28 cellular contexts compared by ENCODE assay signal in the genomic region with DNA sequence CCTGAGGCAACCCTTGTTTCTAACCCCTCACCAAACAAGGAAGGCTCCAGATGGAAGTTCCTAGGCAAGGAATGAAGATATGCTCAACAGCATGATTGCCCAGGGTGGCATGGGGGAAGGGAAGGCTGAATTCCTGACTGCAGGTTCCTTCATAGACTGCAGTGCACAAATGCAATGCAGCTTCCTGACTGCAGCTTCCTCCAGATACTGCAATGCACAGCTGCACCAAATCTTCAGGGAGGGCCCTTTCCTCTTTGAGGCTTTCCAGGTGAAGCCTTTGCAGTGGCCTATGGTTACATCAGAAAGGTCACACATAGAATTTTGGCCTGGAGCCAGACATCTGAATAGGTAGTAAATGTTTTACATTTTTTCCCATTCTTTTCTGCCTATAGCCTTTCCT. TPM values are rescaled to one million over a fixed set of nuclear protein-coding genes. Genes with fewer than 3 reads are reported as not detected.
DNase-seq lines count a peak whose midpoint lies in the region; ATAC-seq and TF ChIP-seq lines count a peak whose summit lies in the region.
"Had no signal": no experiment of that assay in that cellular context is flagged by ENCODE, and none has a peak within 500 bp of the region (broad histone marks: within the 10 kb centered on the region; RNA-seq: fewer than 3 reads in every experiment).

No MANE protein-coding gene starts in this region.

- H3K9ac ChIP-seq in neuronal stem cell (ENCODE audit: low read depth, low read length, poor library complexity): no peak overlapping the region

- peak overlapping the region; percentile 76 for H3K27ac ChIP-seq in hepatocyte
- H3K27ac ChIP-seq in osteoblast (ENCODE audit: low read depth, low read length): no peak overlapping the region
- no peak overlapping the region for H3K27ac ChIP-seq in neuronal stem cell (replicated peaks; ENCODE audit: low read length)
- H3K27ac ChIP-seq: dorsolateral prefrontal cortex, left lung, WERI-Rb-1 had no signal

- no peaks in the 10 kb centered on the region for H3K79me1 ChIP-seq in neuronal stem cell (ENCODE audit: low read depth, low read length)

- H3K27me3 ChIP-seq in hepatocyte: no peaks in the 10 kb centered on the region
- no peaks in the 10 kb centered on the region for H3K27me3 ChIP-seq in osteoblast (ENCODE audit: insufficient read depth, low read length)
- no peaks in the 10 kb centered on the region for H3K27me3 ChIP-seq in neuronal stem cell (ENCODE audit: control insufficient read depth in 3 of 3, insufficient read depth in 3 of 3, low read depth in 1 of 3, low read length in 3 of 3)
- H3K27me3 ChIP-seq: dorsolateral prefrontal cortex, left lung had no signal

- DNase-seq in NCI-H510A treated with DMSO at 0.1 percent for 48 hours (lab: John Stamatoyannopoulos, UW) (peak; percentile 18), NCI-H510A (lab: John Stamatoyannopoulos, UW) (no peak), hepatocyte (ENCODE audit: low spot score) (peak; percentile 31), osteoblast (ENCODE audit: insufficient read length, low spot score, missing footprints) (peak; percentile 18), neuronal stem cell (ENCODE audit: low spot score) (no peak), OCI-M2 (lab: John Stamatoyannopoulos, UW; ENCODE audit: unreplicated experiment) (no peak)
- DNase-seq: activated CD8-positive, alpha-beta memory T cell treated with anti-CD3 and anti-CD28 coated beads, Interleukin-2, amount 50 U/mL, for 4 hours; activated naive CD8-positive, alpha-beta T cell treated with anti-CD3 and anti-CD28 coated beads for 36 hours; AML-193; dorsolateral prefrontal cortex; left lung; naive thymus-derived CD4-positive, alpha-beta T cell; NCI-H187; NCI-H226; occipital lobe; PC-3; stimulated activated CD4-positive, alpha-beta T cell treated with anti-CD3 and anti-CD28 coated beads, Interleukin-1b, Interleukin-23, amount 100 ng/mL, for 48 hours; T-helper 9 cell; WERI-Rb-1 had no signal

- no peak for ATAC-seq in GM18868 (IDR thresholded peaks at IDR 0.05; ENCODE audit: unreplicated experiment)
- ATAC-seq: GM12878; left lung; naive thymus-derived CD4-positive, alpha-beta T cell; PC-3; Right ventricle myocardium inferior had no signal

- no peak overlapping the region for H3K4ac ChIP-seq in neuronal stem cell (ENCODE audit: low read length)

- H2BK15ac ChIP-seq in neuronal stem cell (ENCODE audit: low read length): no peak overlapping the region

- H3K36me3 ChIP-seq in hepatocyte (replicated peaks; ENCODE audit: insufficient read depth, low read depth) (no peaks in the 10 kb centered on the region), osteoblast (ENCODE audit: insufficient read depth, low read length) (no peaks in the 10 kb centered on the region), neuronal stem cell (replicated peaks in 1 of 2; ENCODE audit: control insufficient read depth in 2 of 2, insufficient read depth in 2 of 2, low read length in 2 of 2) (no peaks in the 10 kb centered on the region)
- H3K36me3 ChIP-seq: left lung, WERI-Rb-1 had no signal

- H3K79me2 ChIP-seq in hepatocyte (no peaks in the 10 kb centered on the region), osteoblast (ENCODE audit: insufficient read depth, low read length) (no peaks in the 10 kb centered on the region)

- no peaks in the 10 kb centered on the region for H3K9me2 ChIP-seq in hepatocyte (replicated peaks; ENCODE audit: insufficient read depth)

- H3K4me1 ChIP-seq in hepatocyte (ENCODE audit: insufficient read depth) (peaks cover 11% of the 10 kb centered on the region), osteoblast (ENCODE audit: insufficient read depth, low read length) (no peaks in the 10 kb centered on the region), neuronal stem cell (ENCODE audit: control insufficient read depth in 2 of 2, insufficient read depth in 1 of 2, low read depth in 1 of 2, low read length in 2 of 2) (peaks cover 0 to 5% of the 10 kb centered on the region in 2 donors)
- H3K4me1 ChIP-seq: left lung had no signal

- no peaks in the 10 kb centered on the region for H4K20me1 ChIP-seq in hepatocyte (ENCODE audit: insufficient read depth, poor library complexity, severe bottlenecking)
- no peaks in the 10 kb centered on the region for H4K20me1 ChIP-seq in osteoblast (ENCODE audit: insufficient read depth, low read length)

- no peak overlapping the region for H3K14ac ChIP-seq in neuronal stem cell (ENCODE audit: low read length)

- no peak for TF ChIP-seq EP300 in Ishikawa (IDR thresholded peaks at IDR 0.05; ENCODE audit: borderline replicate concordance)

- H4K8ac ChIP-seq in neuronal stem cell (ENCODE audit: low read depth, low read length): no peak overlapping the region

- H3K4me2 ChIP-seq in hepatocyte (no peak overlapping the region), osteoblast (ENCODE audit: insufficient read depth, low read length) (no peak overlapping the region), neuronal stem cell (ENCODE audit: insufficient read depth, low read length, poor library complexity, severe bottlenecking) (no peak overlapping the region)

- H3K18ac ChIP-seq in neuronal stem cell (ENCODE audit: low read length): no peak overlapping the region

- H2BK120ac ChIP-seq in neuronal stem cell (ENCODE audit: low read depth, low read length): no peak overlapping the region

- H2BK12ac ChIP-seq in neuronal stem cell (ENCODE audit: low read length): no peak overlapping the region

- no peak overlapping the region for H4K91ac ChIP-seq in neuronal stem cell (ENCODE audit: low read depth, low read length, poor library complexity)

- no peak overlapping the region for H3K23ac ChIP-seq in neuronal stem cell (ENCODE audit: low read depth, low read length, poor library complexity)

- no peak overlapping the region for H2AFZ ChIP-seq in hepatocyte
- H2AFZ ChIP-seq in osteoblast (ENCODE audit: low read length): no peak overlapping the region
- no peak overlapping the region for H2AFZ ChIP-seq in neuronal stem cell (ENCODE audit: low read length)

- TF ChIP-seq RAD21 in Ishikawa (IDR thresholded peaks at IDR 0.05; ENCODE audit: low read depth): no peak

- no peak for TF ChIP-seq CTCF in hepatocyte (IDR thresholded peaks at IDR 0.05; ENCODE audit: poor library complexity)
- no peak for TF ChIP-seq CTCF in osteoblast (IDR thresholded peaks at IDR 0.05; ENCODE audit: extremely low read depth, low read depth, low read length)

- H3K9me3 ChIP-seq in hepatocyte (ENCODE audit: low read depth) (no peaks in the 10 kb centered on the region), osteoblast (ENCODE audit: low read depth, low read length) (peaks cover 2% of the 10 kb centered on the region), neuronal stem cell (replicated peaks in 1 of 2; ENCODE audit: control insufficient read depth in 2 of 2, insufficient read depth in 1 of 2, low read depth in 1 of 2, low read length in 2 of 2) (no peaks in the 10 kb centered on the region)

- no peak overlapping the region for H2BK5ac ChIP-seq in neuronal stem cell (ENCODE audit: low read length)

- no peak overlapping the region for H2AK5ac ChIP-seq in neuronal stem cell (ENCODE audit: low read depth, low read length)

- H3K4me3 ChIP-seq in hepatocyte (no peak overlapping the region), osteoblast (ENCODE audit: insufficient read depth, low read length) (no peak overlapping the region), neuronal stem cell (ENCODE audit: low read length in 2 of 2) (no peak overlapping the region)
- H3K4me3 ChIP-seq: dorsolateral prefrontal cortex, GM12878, left lung had no signal

TF ChIP-seq in Ishikawa, 13 proteins besides CTCF, POLR2A, EP300 and RAD21:
- TF ChIP-seq ZBTB7A (IDR thresholded peaks at IDR 0.05; ENCODE audit: low read depth) (no peak), TEAD4 (IDR thresholded peaks at IDR 0.05) (peak; percentile 62), NFIC (IDR thresholded peaks at IDR 0.05) (peak; percentile 82)
TF ChIP-seq in Ishikawa: peak in this region for 2.

RNA-seq across cellular contexts. Expression of a gene that starts 58.8 kb away (rescaled TPM):
- not detected in 2 replicates for total RNA-seq in hepatocyte
- 0.69 and 0.79 TPM in 2 replicates for polyA plus RNA-seq in hepatocyte
- total RNA-seq in osteoblast: not detected in 2 replicates
- not detected for polyA plus RNA-seq in neuronal stem cell (2013, experiment 1 of 2)
- polyA plus RNA-seq in neuronal stem cell (2013, experiment 2 of 2): 0.04 TPM
- total RNA-seq: activated naive CD8-positive, alpha-beta T cell treated with anti-CD3 and anti-CD28 coated beads for 36 hours; activated T-helper 2 cell treated with anti-CD3 and anti-CD28 coated beads, Interferon-gamma antibody, Interleukin-2, Interleukin-4, amounts not matched to agents 10 μg/mL and 5 μg/mL and 100 μg/mL, durations not matched to agents 14 hours and 24 hours and 36 hours; dorsolateral prefrontal cortex; endothelial cell of umbilical vein; glomerular endothelial cell; GM12878; left lung; naive thymus-derived CD4-positive, alpha-beta T cell; occipital lobe; PC-3; renal cortical epithelial cell; Right ventricle myocardium inferior had no signal
- polyA plus RNA-seq: endothelial cell of umbilical vein; GM12878; naive thymus-derived CD4-positive, alpha-beta T cell; small intestine had no signal

Comparison
In these comparisons a context has a peak if more than half of its experiments do, and no peak if none do; other contexts are left out.
1. DNase-seq: peak in NCI-H510A treated with DMSO at 0.1 percent for 48 hours (single experiment), hepatocyte (single experiment) and osteoblast (single experiment); none in NCI-H510A (single experiment), neuronal stem cell (single experiment) and OCI-M2 (single experiment).